ENCODE assay signal across 7 cellular contexts in genomic region chr7:66627151-66627681, GRCh38.
DNase-seq lines count a peak whose midpoint lies in the region; ATAC-seq and TF ChIP-seq lines count a peak whose summit lies in the region.

No MANE protein-coding gene starts in this region.

- peak; percentile 10 for DNase-seq in EH (ENCODE audit: low read depth)
- DNase-seq in NCI-H69 (lab: John Stamatoyannopoulos, UW): peak; percentile 55
- DNase-seq in choroid plexus epithelial cell (ENCODE audit: low read depth): peak; percentile 48
- peak; percentile 59 for DNase-seq in pons (ENCODE audit: low spot score)
- no peak for DNase-seq in NCI-H1105 treated with DMSO at 0.1 percent for 48 hours (lab: John Stamatoyannopoulos, UW)

- no peak for TF ChIP-seq CTCF in choroid plexus epithelial cell (conservative IDR thresholded peaks at IDR 0.05; ENCODE audit: low read depth, low read length)

- H3K4me3 ChIP-seq in choroid plexus epithelial cell (ENCODE audit: low read depth, low read length): no peak overlapping the region

- no peak for ATAC-seq in HG02642 (IDR thresholded peaks at IDR 0.05; ENCODE audit: poor library complexity, unreplicated experiment)
- no peak for ATAC-seq in GM18867 (IDR thresholded peaks at IDR 0.05; ENCODE audit: unreplicated experiment)
